Comparison of ENCODE assay signal across 20 cellular contexts in the genomic region with DNA sequence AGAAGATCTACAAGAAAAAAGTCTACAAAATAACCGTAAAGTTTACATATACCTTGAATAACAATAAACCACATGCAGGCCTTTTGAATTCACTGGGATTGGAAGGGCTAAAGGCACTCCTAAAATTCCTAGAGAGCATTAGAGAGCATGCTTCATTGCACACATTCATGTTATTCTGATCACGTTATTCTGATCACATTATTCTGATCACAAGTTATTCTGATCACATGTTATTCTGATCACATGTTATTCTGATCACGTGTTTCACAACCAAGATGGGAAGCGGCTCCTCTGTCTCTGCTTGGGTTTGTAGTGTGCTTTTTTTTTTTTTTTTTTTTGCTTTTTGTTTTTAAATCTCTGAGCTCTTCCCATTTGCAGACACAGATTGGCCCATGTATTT. TPM values are rescaled to one million over a fixed set of nuclear protein-coding genes. Genes with fewer than 3 reads are reported as not detected.
DNase-seq lines count a peak whose midpoint lies in the region; ATAC-seq, FAIRE-seq and TF ChIP-seq lines count a peak whose summit lies in the region.
"Had no signal": no experiment of that assay in that cellular context is flagged by ENCODE, and none has a peak within 500 bp of the region (broad histone marks: within the 10 kb centered on the region; RNA-seq: fewer than 3 reads in every experiment).

No MANE protein-coding gene starts in this region.

- H2AK5ac ChIP-seq in IMR-90 (ENCODE audit: low read depth, low read length): no peak overlapping the region

- CTCF ChIA-PET in HepG2 (lab: Yijun Ruan, JAX; ENCODE audit: low intra/inter-chr PET ratio, low total read pairs) (no interaction called here), IMR-90 (lab: Yijun Ruan, JAX) (no interaction called here), K562 (lab: Yijun Ruan, JAX; ENCODE audit: low intra/inter-chr PET ratio) (no interaction called here)

- H3K23ac ChIP-seq in IMR-90 (ENCODE audit: low read depth, low read length): no peak overlapping the region

- no peak overlapping the region for H2AFZ ChIP-seq in HepG2 (ENCODE audit: low read length)
- H2AFZ ChIP-seq in IMR-90 (replicated peaks; ENCODE audit: low read length, poor library complexity): no peak overlapping the region
- H2AFZ ChIP-seq in K562 (ENCODE audit: low read depth, low read length): no peak overlapping the region
- H2AFZ ChIP-seq: GM23248 had no signal

- H3K14ac ChIP-seq in IMR-90 (replicated peaks; ENCODE audit: low read depth, low read length): no peak overlapping the region

- intact Hi-C loops in HepG2 (cut with micrococcal nuclease; ENCODE audit: unreplicated experiment) (no loop called here), right lobe of liver (cut with DNase I) (no loop called here), IMR-90 (cut with micrococcal nuclease) (no loop called here), K562 (cut with micrococcal nuclease) (no loop called here)

- H4K20me1 ChIP-seq in HepG2 (ENCODE audit: insufficient read depth, low read length): no peaks in the 10 kb centered on the region
- H4K20me1 ChIP-seq in IMR-90 (ENCODE audit: insufficient read depth, low read length): no peaks in the 10 kb centered on the region
- H4K20me1 ChIP-seq in K562 (replicated peaks; ENCODE audit: control insufficient read depth, insufficient read depth, low read length): no peaks in the 10 kb centered on the region

- in situ Hi-C loops in HepG2 (cut with HindIII; ENCODE audit: extremely low pct_ligation_motif_present, low pct_unique_long_range_greater_than_20kb) (no loop called here), IMR-90 (cut with MboI; ENCODE audit: low sequenced_read_pairs) (no loop called here), K562 (cut with MboI) (no loop called here)

- no peak overlapping the region for H4K5ac ChIP-seq in IMR-90 (ENCODE audit: low read depth, low read length)

- H3K4me1 ChIP-seq in HepG2 (ENCODE audit: insufficient read depth, low read length) (no peaks in the 10 kb centered on the region), right lobe of liver (no peaks in the 10 kb centered on the region), IMR-90 (ENCODE audit: control insufficient read depth, insufficient read depth, low read length) (no peaks in the 10 kb centered on the region), K562 (replicated peaks in 1 of 2; ENCODE audit: control insufficient read depth in 2 of 2, insufficient read depth in 2 of 2, low read length in 2 of 2) (0 out of 5 replicates have a peak, but pooled peaks cover 0 to 3% of the 10 kb centered on the region in 2 experiments)
- H3K4me1 ChIP-seq: BLaER1, Caco-2, HAP-1 had no signal

- 9% methylated on average over 4 of the region's 4 CpGs for WGBS in HepG2 (ENCODE audit: low lambda C conversion rate)
- 49% methylated on average over 4 of the region's 4 CpGs for WGBS in right lobe of liver (ENCODE audit: insufficient coverage, low coverage, low lambda C conversion rate, missing lambda C conversion rate)
- no CpG with 5 or more reads among the region's 4 CpGs for WGBS in IMR-90 (ENCODE audit: extremely low coverage in 2 of 2, insufficient read length in 1 of 2), 2 experiments
- 4% methylated on average over 4 of the region's 4 CpGs for WGBS in K562 (ENCODE audit: insufficient coverage, low coverage, missing lambda C conversion rate)

- no peak overlapping the region for H2BK5ac ChIP-seq in IMR-90 (ENCODE audit: low read depth, low read length, poor library complexity, severe bottlenecking)

- no peak overlapping the region for H2AK9ac ChIP-seq in IMR-90 (replicated peaks; ENCODE audit: low read depth, low read length, poor library complexity)

- no peak overlapping the region for H3K18ac ChIP-seq in IMR-90 (ENCODE audit: low read depth, low read length)

- POLR2A ChIA-PET in HepG2 (lab: Yijun Ruan, JAX): no interaction called here
- POLR2A ChIA-PET in IMR-90 (lab: Charles Lee; ENCODE audit: unreplicated experiment): no interaction called here
- POLR2A ChIA-PET in K562 (lab: Yijun Ruan, JAX): interaction anchor here (0.7 kb wide), 1 partner anchor 298 kb away, joined by 3 read pairs; no protein-coding TSS in a partner anchor

- H3K9me3 ChIP-seq in HepG2 (ENCODE audit: low read length) (no peaks in the 10 kb centered on the region), right lobe of liver (no peaks in the 10 kb centered on the region), IMR-90 (ENCODE audit: control insufficient read depth, insufficient read depth, low read length) (peaks cover 26% of the 10 kb centered on the region), K562 (replicated peaks; ENCODE audit: control insufficient read depth, insufficient read depth, low read depth, low read length) (no peaks in the 10 kb centered on the region)
- H3K9me3 ChIP-seq: BLaER1, Caco-2, HAP-1 had no signal

- H2BK20ac ChIP-seq in IMR-90 (ENCODE audit: low read depth, low read length): no peak overlapping the region

- TF ChIP-seq POLR2A in HepG2 (IDR thresholded peaks at IDR 0.05; ENCODE audit: insufficient read depth in 1 of 2, low read depth in 2 of 2, low read length in 2 of 2): no peak
- no peak for TF ChIP-seq POLR2A in right lobe of liver (IDR thresholded peaks at IDR 0.05)
- no peak for TF ChIP-seq POLR2A in IMR-90 (IDR thresholded peaks at IDR 0.05; ENCODE audit: low read depth, low read length)
- TF ChIP-seq POLR2A in K562 (conservative IDR thresholded peaks at IDR 0.05): no peak

- H3K4ac ChIP-seq in IMR-90 (ENCODE audit: low read depth, low read length): no peak overlapping the region

- TF ChIP-seq CTCF in HepG2 (CRISPR knock-in tag; IDR thresholded peaks at IDR 0.05) (no peak), right lobe of liver (IDR thresholded peaks at IDR 0.05) (no peak), IMR-90 (conservative IDR thresholded peaks at IDR 0.05; ENCODE audit: low read depth, low read length) (no peak), K562 (IDR thresholded peaks at IDR 0.05 in 2 of 3, conservative IDR thresholded peaks at IDR 0.05 in 1 of 3; ENCODE audit: insufficient read depth in 2 of 3, low read depth in 1 of 3, low read length in 3 of 3) (no peak)

- FAIRE-seq in HepG2 (lab: Jason Lieb, UNC) (no peak), K562 (lab: Jason Lieb, UNC) (no peak), HTR-8/SVneo (lab: Jason Lieb, UNC) (no peak)
- FAIRE-seq: G401.6, GM19239, H54 had no signal

- no peak overlapping the region for H3K9ac ChIP-seq in HepG2 (ENCODE audit: insufficient read depth, low read depth, low read length)
- H3K9ac ChIP-seq in IMR-90 (ENCODE audit: low read depth, low read length): no peak overlapping the region
- H3K9ac ChIP-seq in K562 (ENCODE audit: insufficient read depth in 1 of 2, low read depth in 2 of 2, low read length in 2 of 2): no peak overlapping the region
- H3K9ac ChIP-seq: BLaER1, GM23248 had no signal

- ATAC-seq in HepG2 (no peak), right lobe of liver (no peak), IMR-90 (ENCODE audit: low read depth) (no peak), K562 (no peak)
- ATAC-seq: CD8-positive, alpha-beta T cell had no signal

- H3K27me3 ChIP-seq in HepG2 (ENCODE audit: control insufficient read depth in 1 of 2, insufficient read depth in 2 of 2, low read length in 2 of 2) (peaks cover 1 to 13% of the 10 kb centered on the region in 2 experiments; a peak in 3 of 5 replicates), right lobe of liver (no peaks in the 10 kb centered on the region), IMR-90 (ENCODE audit: control insufficient read depth, insufficient read depth, low read length) (no peaks in the 10 kb centered on the region), K562 (ENCODE audit: control insufficient read depth in 2 of 2, insufficient read depth in 2 of 2, low read length in 2 of 2) (peaks cover 4 to 16% of the 10 kb centered on the region in 2 experiments; a peak in 3 of 5 replicates)

- H3K4me2 ChIP-seq in HepG2 (ENCODE audit: low read depth, low read length) (no peak overlapping the region), IMR-90 (ENCODE audit: low read depth, low read length) (no peak overlapping the region), K562 (ENCODE audit: insufficient read depth, low read length) (no peak overlapping the region)

- H2BK15ac ChIP-seq in IMR-90 (ENCODE audit: low read depth, low read length): no peak overlapping the region

- H3K27ac ChIP-seq in HepG2 (ENCODE audit: extremely low read length, insufficient read depth, low read length) (no peak overlapping the region), right lobe of liver (no peak overlapping the region), IMR-90 (ENCODE audit: insufficient read depth, low read length) (no peak overlapping the region), K562 (ENCODE audit: extremely low read depth, low read depth, low read length) (no peak overlapping the region)
- H3K27ac ChIP-seq: BLaER1, C4-2B, GM23248 had no signal

- H3K79me1 ChIP-seq in IMR-90 (ENCODE audit: low read depth in 1 of 2, low read length in 2 of 2): no peaks in the 10 kb centered on the region

- TF ChIP-seq EP300 in HepG2 (IDR thresholded peaks at IDR 0.05; ENCODE audit: low read depth in 2 of 2, low read length in 2 of 2) (no peak), HepG2 (CRISPR knock-in tag; IDR thresholded peaks at IDR 0.05; ENCODE audit: borderline replicate concordance) (no peak), K562 (IDR thresholded peaks at IDR 0.05; ENCODE audit: low read length) (no peak)

- H4K8ac ChIP-seq in IMR-90 (ENCODE audit: low read depth in 2 of 2, low read length in 2 of 2): no peak overlapping the region

- dilution Hi-C loops in IMR-90 (cut with HindIII; ENCODE audit: low sequenced_read_pairs, unreplicated experiment): no loop called here

- TF ChIP-seq RAD21 in HepG2 (CRISPR knock-in tag; IDR thresholded peaks at IDR 0.05) (no peak), IMR-90 (IDR thresholded peaks at IDR 0.05; ENCODE audit: low read length) (no peak), K562 (CRISPR knock-in tag; conservative IDR thresholded peaks at IDR 0.05 in 1 of 2, IDR thresholded peaks at IDR 0.05 in 1 of 2) (no peak)

- H2BK120ac ChIP-seq in IMR-90 (ENCODE audit: low read depth, low read length): no peak overlapping the region

- no peaks in the 10 kb centered on the region for H3K9me1 ChIP-seq in IMR-90 (ENCODE audit: insufficient read depth, low read length)
- H3K9me1 ChIP-seq in K562 (ENCODE audit: control insufficient read depth, insufficient read depth, low read length): peaks cover 3% of the 10 kb centered on the region

- H3K4me3 ChIP-seq in HepG2 (replicated peaks in 1 of 3; ENCODE audit: insufficient read depth in 1 of 3, low read depth in 2 of 3, low read length in 3 of 3) (no peak overlapping the region), right lobe of liver (no peak overlapping the region), IMR-90 (ENCODE audit: insufficient read depth, low read depth, low read length) (no peak overlapping the region), K562 (no peak overlapping the region)
- H3K4me3 ChIP-seq: BLaER1, GM23248, HAP-1 had no signal

- H3K79me2 ChIP-seq in HepG2 (ENCODE audit: insufficient read depth, low read length) (no peaks in the 10 kb centered on the region), K562 (ENCODE audit: control insufficient read depth, insufficient read depth, low read length) (no peaks in the 10 kb centered on the region)

- DNase-seq in HepG2 (ENCODE audit: low spot score): no peak
- no peak for DNase-seq in right lobe of liver
- no peak for DNase-seq in IMR-90
- no peak for DNase-seq in K562 (ENCODE audit: extremely low read depth in 1 of 4, low spot score in 3 of 4)
- DNase-seq in HTR-8/SVneo (ENCODE audit: insufficient read length, low spot score): no peak
- no peak for DNase-seq in NCI-H2171 treated with DMSO at 0.1 percent for 48 hours (lab: John Stamatoyannopoulos, UW)
- DNase-seq: Caco-2; CD4-positive, CD25-positive, alpha-beta regulatory T cell; CD8-positive, alpha-beta T cell; DMS153; DND-41; GM23248; HFFc6 had no signal

- no peaks in the 10 kb centered on the region for H3K36me3 ChIP-seq in HepG2 (replicated peaks in 1 of 2; ENCODE audit: control insufficient read depth in 1 of 2, insufficient read depth in 2 of 2, low read length in 2 of 2)
- H3K36me3 ChIP-seq in right lobe of liver: no peaks in the 10 kb centered on the region
- H3K36me3 ChIP-seq in IMR-90 (ENCODE audit: control insufficient read depth, insufficient read depth, low read length): no peaks in the 10 kb centered on the region
- no peaks in the 10 kb centered on the region for H3K36me3 ChIP-seq in K562 (ENCODE audit: control insufficient read depth, insufficient read depth, low read length)
- H3K36me3 ChIP-seq: BLaER1, HAP-1 had no signal

- H4K91ac ChIP-seq in IMR-90 (ENCODE audit: insufficient read depth, low read depth, low read length): no peak overlapping the region

- no peak overlapping the region for H3K56ac ChIP-seq in IMR-90 (ENCODE audit: extremely low read depth, insufficient read depth, low read length)

- no TSS peak for BruUV-seq in HepG2 (replicated peaks; lab: Mats Ljungman, UMichigan)
- no TSS peak for BruUV-seq in IMR-90 (replicated peaks; lab: Mats Ljungman, UMichigan)
- BruUV-seq in K562 (replicated peaks; lab: Mats Ljungman, UMichigan): no TSS peak

RNA-seq across cellular contexts. Expression of gene ADARB2, which starts 20.5 kb away (rescaled TPM):
- not detected in 2 replicates for total RNA-seq in HepG2 (2016; rRNA removed; fragmentation: Illumina TruSeq; extraction: Trizol)
- not detected in 2 replicates for total RNA-seq in HepG2 (2016; cell fraction: cytosol; rRNA removed; fragmentation: Illumina TruSeq; extraction: Trizol; ENCODE audit: low read depth)
- not detected in 2 replicates for total RNA-seq in HepG2 (2016; cell fraction: insoluble cytoplasmic fraction; rRNA removed; fragmentation: Illumina TruSeq; extraction: Trizol)
- not detected in 2 replicates for total RNA-seq in HepG2 (2016; cell fraction: membrane; rRNA removed; fragmentation: Illumina TruSeq; extraction: Trizol)
- total RNA-seq in HepG2 (2016; cell fraction: nucleus; rRNA removed; fragmentation: Illumina TruSeq; extraction: Trizol): not detected in 2 replicates
- polyA plus RNA-seq in HepG2 (2011; rRNA removed): not detected in 2 replicates
- polyA plus RNA-seq in HepG2 (2011; cell fraction: cytosol; rRNA removed): not detected in 2 replicates
- 0.10 TPM in 1 of 2 replicates, not detected in the other for polyA plus RNA-seq in HepG2 (2011; cell fraction: nucleus; rRNA removed)
- not detected in 2 replicates for polyA plus RNA-seq in HepG2 (2012)
- polyA plus RNA-seq in HepG2 (2016; cell fraction: cytosol; fragmentation: Illumina TruSeq; extraction: Trizol; ENCODE audit: low read depth): not detected in 2 replicates
- polyA plus RNA-seq in HepG2 (2016; cell fraction: insoluble cytoplasmic fraction; fragmentation: Illumina TruSeq; extraction: Trizol; ENCODE audit: low read depth): not detected in 2 replicates
- not detected in 2 replicates for polyA plus RNA-seq in HepG2 (2016; cell fraction: membrane; fragmentation: Illumina TruSeq; extraction: Trizol; ENCODE audit: low read depth)
- polyA plus RNA-seq in HepG2 (2016; cell fraction: nucleus; fragmentation: Illumina TruSeq; extraction: Trizol; ENCODE audit: insufficient read depth, low read depth): not detected in 2 replicates
- not detected in 2 replicates for polyA minus RNA-seq in HepG2 (2011; rRNA and poly(A)+ RNA removed; ENCODE audit: low replicate concordance)
- not detected in 2 replicates for polyA minus RNA-seq in HepG2 (2011; cell fraction: cytosol; rRNA and poly(A)+ RNA removed)
- polyA minus RNA-seq in HepG2 (2011; cell fraction: nucleus; rRNA and poly(A)+ RNA removed): not detected in 2 replicates
- total RNA-seq in right lobe of liver: under 1 TPM; 0.07 to 0.68 (median 0.42) TPM
- total RNA-seq in IMR-90 (2012; rRNA removed): not detected in 2 replicates
- polyA plus RNA-seq in IMR-90 (2012; rRNA removed): not detected in 2 replicates
- not detected in 2 replicates for polyA plus RNA-seq in IMR-90 (2012; cell fraction: cytosol; rRNA removed)
- polyA plus RNA-seq in IMR-90 (2012; cell fraction: nucleus; rRNA removed; ENCODE audit: low replicate concordance): not detected in 2 replicates
- not detected in 2 replicates for total RNA-seq in K562 (2011; cell fraction: chromatin; rRNA removed; ENCODE audit: low replicate concordance)
- total RNA-seq in K562 (2011; cell fraction: nucleolus; rRNA removed): not detected in 2 replicates
- total RNA-seq in K562 (2011; cell fraction: nucleoplasm; rRNA removed): not detected in 2 replicates
- total RNA-seq in K562 (2014; rRNA removed): not detected in 2 replicates
- not detected in 2 replicates for total RNA-seq in K562 (2014; rRNA removed; fragmentation: Illumina TruSeq; extraction: Trizol)
- total RNA-seq in K562 (2015; rRNA removed; fragmentation: Illumina TruSeq; extraction: Trizol): not detected in 2 replicates
- not detected in 2 replicates for total RNA-seq in K562 (2021)
- polyA plus RNA-seq in K562 (2011; rRNA removed): not detected in 2 replicates
- polyA plus RNA-seq in K562 (2011; cell fraction: cytosol; rRNA removed): not detected in 2 replicates
- not detected in 2 replicates for polyA plus RNA-seq in K562 (2011; cell fraction: nucleus; rRNA removed)
- polyA plus RNA-seq in K562 (2012): 0.01 and 0.07 TPM in 2 replicates
- not detected in 2 replicates for polyA plus RNA-seq in K562 (2014; fragmentation: Illumina TruSeq; extraction: Trizol)
- polyA plus RNA-seq in K562 (2014; fragmentation: Nextera tagmentation; extraction: Ambion mirVana): not detected
- not detected in 2 replicates for polyA plus RNA-seq in K562 (2014; rRNA removed)
- not detected in 2 replicates for polyA minus RNA-seq in K562 (2011; rRNA and poly(A)+ RNA removed)
- polyA minus RNA-seq in K562 (2011; cell fraction: cytosol; rRNA and poly(A)+ RNA removed): not detected in 2 replicates
- polyA minus RNA-seq in K562 (2011; cell fraction: nucleus; rRNA and poly(A)+ RNA removed): not detected in 2 replicates
- total RNA-seq: GM23248, HFFc6 had no signal
- polyA plus RNA-seq: AG04450, GM23248 had no signal

Comparison
In these comparisons a context has a peak if more than half of its experiments do, and no peak if none do; other contexts are left out.
1. Of the 241 proteins assayed by ChIP-seq in both HepG2 and K562: peak only in HepG2: MNT and RAD51; only in K562: TFE3; in both: none; in neither: 237; mixed calls (peak in some experiments, not most) for 1.